11 cellular contexts compared by ENCODE assay signal in genomic region chr9:108473209-108474112, GRCh38.
A peak's percentile ranks its signal among the peaks of the same experiment; 100 is the strongest.
DNase-seq lines count a peak whose midpoint lies in the region; ATAC-seq, FAIRE-seq and TF ChIP-seq lines count a peak whose summit lies in the region.
"Had no signal": no experiment of that assay in that cellular context is flagged by ENCODE, and none has a peak within 500 bp of the region (broad histone marks: within the 10 kb centered on the region; RNA-seq: fewer than 3 reads in every experiment).

No MANE protein-coding gene starts in this region.

- H4K91ac ChIP-seq in IMR-90 (ENCODE audit: insufficient read depth, low read depth, low read length), result 0 out of 2 replicates have a peak overlapping the region, but pooled peaks have one; percentile 26

- peak; percentile 54 to 89 for DNase-seq in A549 (ENCODE audit: low read depth in 1 of 2, low spot score in 1 of 2)
- DNase-seq in IMR-90, result peak; percentile 61
- peak; percentile 41 for DNase-seq in amniotic stem cell (lab: John Stamatoyannopoulos, UW)
- peak; percentile 67 for DNase-seq in kidney tubule cell (ENCODE audit: low spot score)
- no peak for DNase-seq in natural killer cell
- DNase-seq in GM12892 (ENCODE audit: insufficient read length), result no peak
- DNase-seq: endodermal cell, naive B cell, OCI-M1 had no signal

- TF ChIP-seq CTCF in A549 (IDR thresholded peaks at IDR 0.05) (no peak), IMR-90 (conservative IDR thresholded peaks at IDR 0.05; ENCODE audit: low read depth, low read length) (no peak), natural killer cell (IDR thresholded peaks at IDR 0.05) (no peak)

- H3K4ac ChIP-seq in IMR-90 (ENCODE audit: low read depth, low read length), result peak overlapping the region; percentile 1; the same call in 1 of the 2 replicates

- TF ChIP-seq POLR2A in A549 (IDR thresholded peaks at IDR 0.05; ENCODE audit: low read length), result no peak
- TF ChIP-seq POLR2A in IMR-90 (IDR thresholded peaks at IDR 0.05; ENCODE audit: low read depth, low read length), result no peak
- TF ChIP-seq POLR2A in GM12892 (IDR thresholded peaks at IDR 0.05; ENCODE audit: low read depth, low read length), result no peak

- intact Hi-C loops in IMR-90 (cut with micrococcal nuclease) (loop anchor here (10.0 kb wide), 1 partner anchor 419 kb away; no protein-coding TSS in a partner anchor), natural killer cell (cut with micrococcal nuclease) (no loop called here)

- H3K4me3 ChIP-seq in A549 (peak overlapping the region; percentile 8; the same call in 1 of the 3 replicates), IMR-90 (ENCODE audit: insufficient read depth, low read depth, low read length) (no peak overlapping the region)

- H2BK5ac ChIP-seq in IMR-90 (ENCODE audit: low read depth, low read length, poor library complexity, severe bottlenecking), result no peak overlapping the region

- H3K27ac Mint-ChIP-seq in natural killer cell, result no peak overlapping the region
- H3K27ac Mint-ChIP-seq: endodermal cell had no signal

- H2BK20ac ChIP-seq in IMR-90 (ENCODE audit: low read depth, low read length), result peak overlapping the region; percentile 10

- H4K20me1 ChIP-seq in IMR-90 (ENCODE audit: insufficient read depth, low read length), result 0 out of 2 replicates have a peak, but pooled peaks cover under 1% of the 10 kb centered on the region

- WGBS in A549 (ENCODE audit: missing lambda C conversion rate), result 2% methylated on average over 9 of the region's 9 CpGs
- 37% methylated on average over 5 of the region's 9 CpGs; no CpG with 5 or more reads in 1 of the 2 experiments for WGBS in IMR-90 (ENCODE audit: extremely low coverage in 2 of 2, insufficient read length in 1 of 2), 2 experiments

- H3K9me1 ChIP-seq in IMR-90 (ENCODE audit: insufficient read depth, low read length), result peaks cover 12% of the 10 kb centered on the region

- ATAC-seq in A549, result peak; percentile 82 to 84
- peak; percentile 25 for ATAC-seq in IMR-90 (ENCODE audit: low read depth)
- ATAC-seq in HG02981 (IDR thresholded peaks at IDR 0.05; ENCODE audit: unreplicated experiment), result no peak
- ATAC-seq in HG02884 (IDR thresholded peaks at IDR 0.05; ENCODE audit: unreplicated experiment), result no peak
- ATAC-seq in natural killer cell, result no peak

- H2AFZ ChIP-seq in IMR-90 (replicated peaks; ENCODE audit: low read length, poor library complexity), result no peak overlapping the region

- in situ Hi-C loops in IMR-90 (cut with MboI; ENCODE audit: low sequenced_read_pairs), result no loop called here

- H3K36me3 ChIP-seq in IMR-90 (ENCODE audit: control insufficient read depth, insufficient read depth, low read length), result no peaks in the 10 kb centered on the region

- H3K9ac ChIP-seq in IMR-90 (ENCODE audit: low read depth, low read length), result no peak overlapping the region

- no peak overlapping the region for H2AK5ac ChIP-seq in IMR-90 (ENCODE audit: low read depth, low read length)

- H3K56ac ChIP-seq in IMR-90 (ENCODE audit: extremely low read depth, insufficient read depth, low read length), result no peak overlapping the region

- no peak overlapping the region for H3K4me3 Mint-ChIP-seq in natural killer cell
- H3K4me3 Mint-ChIP-seq: endodermal cell, naive B cell had no signal

- TF ChIP-seq RAD21 in A549 (conservative IDR thresholded peaks at IDR 0.05 in 1 of 2, IDR thresholded peaks at IDR 0.05 in 1 of 2) (no peak; a peak in 1 of 5 replicates), IMR-90 (IDR thresholded peaks at IDR 0.05; ENCODE audit: low read length) (no peak)

- H2AK9ac ChIP-seq in IMR-90 (replicated peaks; ENCODE audit: low read depth, low read length, poor library complexity), result no peak overlapping the region

- peak overlapping the region; percentile 22; the same call in 1 of the 2 replicates for H2BK120ac ChIP-seq in IMR-90 (ENCODE audit: low read depth, low read length)

- H3K4me1 Mint-ChIP-seq in natural killer cell, result no peaks in the 10 kb centered on the region
- H3K4me1 Mint-ChIP-seq: naive B cell had no signal

- no TSS peak for BruUV-seq in IMR-90 (replicated peaks; lab: Mats Ljungman, UMichigan)

- peak; percentile 54 to 56; a peak in 2 of 5 replicates for TF ChIP-seq EP300 in A549 (IDR thresholded peaks at IDR 0.05)

- H3K23ac ChIP-seq in IMR-90 (ENCODE audit: low read depth, low read length), result no peak overlapping the region

- 0 out of 2 replicates have a peak overlapping the region, but pooled peaks have one; percentile 19 for H3K14ac ChIP-seq in IMR-90 (replicated peaks; ENCODE audit: low read depth, low read length)

- H3K27me3 Mint-ChIP-seq in natural killer cell (ENCODE audit: low read depth in 2 of 2), result no peaks in the 10 kb centered on the region
- H3K27me3 Mint-ChIP-seq: naive B cell had no signal

- H3K36me3 Mint-ChIP-seq in natural killer cell, result no peaks in the 10 kb centered on the region
- H3K36me3 Mint-ChIP-seq: naive B cell had no signal

- H3K4me1 ChIP-seq in A549, result peaks cover 50% of the 10 kb centered on the region
- peaks cover 20% of the 10 kb centered on the region for H3K4me1 ChIP-seq in IMR-90 (ENCODE audit: control insufficient read depth, insufficient read depth, low read length)

- dilution Hi-C loops in IMR-90 (cut with HindIII; ENCODE audit: low sequenced_read_pairs, unreplicated experiment), result no loop called here

- H3K27ac ChIP-seq in A549 (peak overlapping the region; percentile 69 to 77), IMR-90 (ENCODE audit: insufficient read depth, low read length) (peak overlapping the region; percentile 12; the same call in 1 of the 2 replicates)

- H3K9me3 ChIP-seq in A549 (no peaks in the 10 kb centered on the region), IMR-90 (ENCODE audit: control insufficient read depth, insufficient read depth, low read length) (no peaks in the 10 kb centered on the region)

- H2BK15ac ChIP-seq in IMR-90 (ENCODE audit: low read depth, low read length), result 0 out of 3 replicates have a peak overlapping the region, but pooled peaks have one; percentile 35

- CTCF ChIA-PET in A549 (lab: Yijun Ruan, JAX) (interaction anchor here (1.1 to 2.3 kb wide), 5 partner anchors 8 to 1008 kb away, joined by 3 to 6 read pairs (median 5); no protein-coding TSS in a partner anchor), IMR-90 (lab: Yijun Ruan, JAX) (interaction anchor here (0.6 kb wide), 1 partner anchor 13 kb away, joined by 3 read pairs; no protein-coding TSS in a partner anchor)

- no peak overlapping the region for H4K5ac ChIP-seq in IMR-90 (ENCODE audit: low read depth, low read length)

- H3K79me1 ChIP-seq in IMR-90 (ENCODE audit: low read depth in 1 of 2, low read length in 2 of 2), result no peaks in the 10 kb centered on the region

- H3K18ac ChIP-seq in IMR-90 (ENCODE audit: low read depth, low read length), result peak overlapping the region; percentile 7; the same call in 1 of the 2 replicates

- H3K4me2 ChIP-seq in A549, result peak overlapping the region; percentile 75
- peak overlapping the region; percentile 5 for H3K4me2 ChIP-seq in IMR-90 (ENCODE audit: low read depth, low read length)

- H4K8ac ChIP-seq in IMR-90 (ENCODE audit: low read depth in 2 of 2, low read length in 2 of 2), result no peak overlapping the region

- FAIRE-seq in A549 (lab: Jason Lieb, UNC), result no peak
- no peak for FAIRE-seq in GM12892 (lab: Jason Lieb, UNC)

- POLR2A ChIA-PET in A549 (lab: Yijun Ruan, JAX) (no interaction called here), IMR-90 (lab: Charles Lee; ENCODE audit: unreplicated experiment) (no interaction called here)

- peaks cover 0 to 11% of the 10 kb centered on the region in 2 donors for H3K9me3 Mint-ChIP-seq in natural killer cell
- H3K9me3 Mint-ChIP-seq: endodermal cell had no signal

- H3K27me3 ChIP-seq in IMR-90 (ENCODE audit: control insufficient read depth, insufficient read depth, low read length), result no peaks in the 10 kb centered on the region

TF ChIP-seq in A549, 52 proteins besides CTCF, POLR2A, EP300 and RAD21 (continues in another document):
- TF ChIP-seq SMC3 (IDR thresholded peaks at IDR 0.05) (no peak; the same call in 2 of the 3 replicates), HEYL (CRISPR knock-in tag; IDR thresholded peaks at IDR 0.05) (0 out of 2 replicates have a peak, but pooled peaks have one; percentile 30), KDM1A (IDR thresholded peaks at IDR 0.05; ENCODE audit: low read depth) (no peak), JUNB (IDR thresholded peaks at IDR 0.05) (peak; percentile 80), BHLHE40 (IDR thresholded peaks at IDR 0.05; ENCODE audit: low read depth, low read length) (no peak), RFX5 (IDR thresholded peaks at IDR 0.05) (no peak), ZNF302 (CRISPR knock-in tag; IDR thresholded peaks at IDR 0.05) (no peak), PBX3 (IDR thresholded peaks at IDR 0.05) (no peak; the same call in 1 of the 2 replicates)

TF ChIP-seq in IMR-90, 13 proteins besides CTCF, POLR2A, EP300 and RAD21:
- TF ChIP-seq CEBPB (IDR thresholded peaks at IDR 0.05; ENCODE audit: low read depth, low read length), result peak; percentile 42; the same call in 1 of the 2 replicates
- TF ChIP-seq MAFK (IDR thresholded peaks at IDR 0.05; ENCODE audit: low read depth, low read length), result no peak
- TF ChIP-seq RCOR1 (IDR thresholded peaks at IDR 0.05; ENCODE audit: insufficient replicate concordance, low read length), result no peak
- TF ChIP-seq MAZ (IDR thresholded peaks at IDR 0.05; ENCODE audit: borderline replicate concordance, low read depth, low read length), result no peak
- TF ChIP-seq CHD1 (IDR thresholded peaks at IDR 0.05; ENCODE audit: low read depth, low read length), result no peak

Comparison
In these comparisons a context has a peak if more than half of its experiments do, and no peak if none do; other contexts are left out.
1. ATAC-seq: peak in A549 (2 of 2) and IMR-90 (single experiment); none in HG02981 (single experiment), HG02884 (single experiment) and natural killer cell (0 of 3).
2. DNase-seq: peak in A549 (2 of 2), IMR-90 (single experiment), amniotic stem cell (single experiment) and kidney tubule cell (single experiment); none in natural killer cell (single experiment) and GM12892 (single experiment).